ENCODE assay signal across 1 cellular context in the genomic region with DNA sequence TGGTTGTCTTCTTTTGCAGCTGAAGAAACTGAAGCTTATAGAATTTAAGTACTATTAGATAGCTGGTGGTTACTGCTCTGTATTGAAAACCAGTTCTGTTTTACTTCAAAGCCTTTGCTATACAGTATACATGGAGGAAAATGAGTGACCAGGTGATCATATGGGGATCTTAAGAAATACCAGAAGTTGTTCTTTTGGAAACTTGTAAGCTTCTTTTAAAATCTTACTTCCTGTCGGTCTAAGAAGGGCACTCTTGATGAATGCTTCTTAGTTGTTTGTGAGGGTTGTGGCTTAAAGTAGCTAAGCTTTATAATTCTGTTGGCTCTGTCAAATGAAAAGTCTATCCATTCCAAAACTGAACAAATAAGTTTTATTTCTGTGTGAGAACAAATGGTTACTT.
TF ChIP-seq lines count a peak whose summit lies in the region.

No MANE protein-coding gene starts in this region.

TF ChIP-seq in GM23338, 12 proteins besides CTCF, POLR2A, EP300 and RAD21 (continued from another document):
- TF ChIP-seq, protein P1, sequence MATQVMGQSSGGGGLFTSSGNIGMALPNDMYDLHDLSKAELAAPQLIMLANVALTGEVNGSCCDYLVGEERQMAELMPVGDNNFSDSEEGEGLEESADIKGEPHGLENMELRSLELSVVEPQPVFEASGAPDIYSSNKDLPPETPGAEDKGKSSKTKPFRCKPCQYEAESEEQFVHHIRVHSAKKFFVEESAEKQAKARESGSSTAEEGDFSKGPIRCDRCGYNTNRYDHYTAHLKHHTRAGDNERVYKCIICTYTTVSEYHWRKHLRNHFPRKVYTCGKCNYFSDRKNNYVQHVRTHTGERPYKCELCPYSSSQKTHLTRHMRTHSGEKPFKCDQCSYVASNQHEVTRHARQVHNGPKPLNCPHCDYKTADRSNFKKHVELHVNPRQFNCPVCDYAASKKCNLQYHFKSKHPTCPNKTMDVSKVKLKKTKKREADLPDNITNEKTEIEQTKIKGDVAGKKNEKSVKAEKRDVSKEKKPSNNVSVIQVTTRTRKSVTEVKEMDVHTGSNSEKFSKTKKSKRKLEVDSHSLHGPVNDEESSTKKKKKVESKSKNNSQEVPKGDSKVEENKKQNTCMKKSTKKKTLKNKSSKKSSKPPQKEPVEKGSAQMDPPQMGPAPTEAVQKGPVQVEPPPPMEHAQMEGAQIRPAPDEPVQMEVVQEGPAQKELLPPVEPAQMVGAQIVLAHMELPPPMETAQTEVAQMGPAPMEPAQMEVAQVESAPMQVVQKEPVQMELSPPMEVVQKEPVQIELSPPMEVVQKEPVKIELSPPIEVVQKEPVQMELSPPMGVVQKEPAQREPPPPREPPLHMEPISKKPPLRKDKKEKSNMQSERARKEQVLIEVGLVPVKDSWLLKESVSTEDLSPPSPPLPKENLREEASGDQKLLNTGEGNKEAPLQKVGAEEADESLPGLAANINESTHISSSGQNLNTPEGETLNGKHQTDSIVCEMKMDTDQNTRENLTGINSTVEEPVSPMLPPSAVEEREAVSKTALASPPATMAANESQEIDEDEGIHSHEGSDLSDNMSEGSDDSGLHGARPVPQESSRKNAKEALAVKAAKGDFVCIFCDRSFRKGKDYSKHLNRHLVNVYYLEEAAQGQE (IDR thresholded peaks at IDR 0.05; ENCODE audit: unreplicated experiment), result no peak
